In the genomic region with DNA sequence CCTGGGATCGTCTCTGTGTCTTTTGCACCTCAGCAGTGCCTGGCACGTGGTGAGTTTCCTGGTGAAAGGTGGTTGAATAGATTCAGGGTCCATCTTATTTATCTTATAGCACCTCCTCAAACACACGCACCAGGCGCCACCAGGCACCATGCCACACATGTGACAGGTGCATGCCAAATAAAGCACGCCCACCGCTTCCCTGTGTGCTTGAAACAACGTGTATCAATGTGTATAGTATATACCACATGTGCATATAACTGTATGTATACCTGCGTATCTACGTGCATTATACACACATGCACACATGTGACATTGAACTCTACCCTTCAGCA, we compare ENCODE assay signal across 17 cellular contexts. TPM values are rescaled to one million over a fixed set of nuclear protein-coding genes. Genes with fewer than 3 reads are reported as not detected.
A peak's percentile ranks its signal among the peaks of the same experiment; 100 is the strongest.
DNase-seq lines count a peak whose midpoint lies in the region; ATAC-seq, FAIRE-seq and TF ChIP-seq lines count a peak whose summit lies in the region.
"Had no signal": no experiment of that assay in that cellular context is flagged by ENCODE, and none has a peak within 500 bp of the region (broad histone marks: within the 10 kb centered on the region; RNA-seq: fewer than 3 reads in every experiment).

No MANE protein-coding gene starts in this region.

- intact Hi-C loops in psoas muscle (cut with DNase I) (no loop called here), HepG2 (cut with micrococcal nuclease; ENCODE audit: unreplicated experiment) (no loop called here), A673 (cut with micrococcal nuclease; ENCODE audit: unreplicated experiment) (no loop called here)

- no peaks in the 10 kb centered on the region for H3K9me3 ChIP-seq in psoas muscle
- no peaks in the 10 kb centered on the region for H3K9me3 ChIP-seq in HepG2 (ENCODE audit: low read length)
- H3K9me3 ChIP-seq in A673 (ENCODE audit: low read depth, low read length, poor library complexity, severe bottlenecking): no peaks in the 10 kb centered on the region
- H3K9me3 ChIP-seq: BLaER1 treated with 17β-estradiol and CSF1 and Interleukin-3, amounts not matched to agents 10 nM and 100 nM; SJSA1 had no signal

- H3K27ac ChIP-seq in caudate nucleus (ENCODE audit: low read depth, low read length): peak overlapping the region; percentile 68
- H3K27ac ChIP-seq in psoas muscle: peak overlapping the region; percentile 72
- no peak overlapping the region for H3K27ac ChIP-seq in HepG2 (ENCODE audit: extremely low read length, insufficient read depth, low read length)
- H3K27ac ChIP-seq in A673 (ENCODE audit: low read depth, low read length, poor library complexity, severe bottlenecking): no peak overlapping the region
- H3K27ac ChIP-seq: BLaER1 treated with 17β-estradiol and CSF1 and Interleukin-3, amounts not matched to agents 10 nM and 100 nM; SJSA1 had no signal

- CTCF ChIA-PET in HepG2 (lab: Yijun Ruan, JAX; ENCODE audit: low intra/inter-chr PET ratio, low total read pairs): no interaction called here
- CTCF ChIA-PET in A673 (lab: Charles Lee): no interaction called here

- H4K20me1 ChIP-seq in HepG2 (ENCODE audit: insufficient read depth, low read length): no peaks in the 10 kb centered on the region

- BruUV-seq in HepG2 (replicated peaks; lab: Mats Ljungman, UMichigan) (no TSS peak), A673 (replicated peaks; lab: Mats Ljungman, UMichigan) (no TSS peak)

- no peak overlapping the region for H3K9ac ChIP-seq in HepG2 (ENCODE audit: insufficient read depth, low read depth, low read length)
- H3K9ac ChIP-seq: BLaER1 treated with 17β-estradiol and CSF1 and Interleukin-3, amounts not matched to agents 10 nM and 100 nM had no signal

- ATAC-seq in psoas muscle (no peak), HepG2 (no peak)
- ATAC-seq: CD8-positive, alpha-beta T cell had no signal

- TF ChIP-seq EP300 in HepG2 (IDR thresholded peaks at IDR 0.05; ENCODE audit: low read depth in 2 of 2, low read length in 2 of 2) (no peak), HepG2 (CRISPR knock-in tag; IDR thresholded peaks at IDR 0.05; ENCODE audit: borderline replicate concordance) (no peak)

- no peak overlapping the region for H3K4me2 ChIP-seq in HepG2 (ENCODE audit: low read depth, low read length)
- H3K4me2 ChIP-seq: BLaER1 treated with 17β-estradiol and CSF1 and Interleukin-3, amounts not matched to agents 10 nM and 100 nM had no signal

- H3K79me2 ChIP-seq in HepG2 (ENCODE audit: insufficient read depth, low read length): no peaks in the 10 kb centered on the region

- POLR2A ChIA-PET in HepG2 (lab: Yijun Ruan, JAX) (no interaction called here), A673 (lab: Charles Lee; ENCODE audit: low non-redundant PET) (no interaction called here)

- H3K36me3 ChIP-seq in psoas muscle (ENCODE audit: insufficient read depth in 1 of 2, low read depth in 1 of 2) (no peaks in the 10 kb centered on the region), HepG2 (replicated peaks in 1 of 2; ENCODE audit: control insufficient read depth in 1 of 2, insufficient read depth in 2 of 2, low read length in 2 of 2) (no peaks in the 10 kb centered on the region), A673 (ENCODE audit: insufficient read depth, low read length, poor library complexity, severe bottlenecking) (no peaks in the 10 kb centered on the region)
- H3K36me3 ChIP-seq: BLaER1 treated with 17β-estradiol and CSF1 and Interleukin-3, amounts not matched to agents 10 nM and 100 nM had no signal

- H3K4me1 ChIP-seq in psoas muscle (peaks cover 13% of the 10 kb centered on the region), HepG2 (ENCODE audit: insufficient read depth, low read length) (no peaks in the 10 kb centered on the region), A673 (ENCODE audit: insufficient read depth, low read length, poor library complexity, severe bottlenecking) (peaks cover 29% of the 10 kb centered on the region)

- DNase-seq in NCI-H2171 treated with DMSO at 0.1 percent for 48 hours (lab: John Stamatoyannopoulos, UW): peak; percentile 30
- no peak for DNase-seq in NCI-H2171 (lab: John Stamatoyannopoulos, UW)
- peak; percentile 76 for DNase-seq in NCI-H345 (lab: John Stamatoyannopoulos, UW)
- DNase-seq in caudate nucleus (lab: John Stamatoyannopoulos, UW): no peak
- no peak for DNase-seq in psoas muscle
- DNase-seq in HepG2 (ENCODE audit: low spot score): no peak
- DNase-seq in AG20443 (ENCODE audit: low spot score): no peak
- DNase-seq in A673 (ENCODE audit: low spot score): no peak
- DNase-seq: CD8-positive, alpha-beta T cell; H7; HFFc6; Karpas-422; NCI-H1694 treated with DMSO at 0.1 percent for 48 hours had no signal

- no peak for TF ChIP-seq POLR2A in HepG2 (IDR thresholded peaks at IDR 0.05; ENCODE audit: insufficient read depth in 1 of 2, low read depth in 2 of 2, low read length in 2 of 2)

- in situ Hi-C loops in HepG2 (cut with HindIII; ENCODE audit: extremely low pct_ligation_motif_present, low pct_unique_long_range_greater_than_20kb): no loop called here

- FAIRE-seq in HepG2 (lab: Jason Lieb, UNC): no peak
- FAIRE-seq: G401.6 had no signal

- H3K27me3 ChIP-seq in psoas muscle (ENCODE audit: insufficient read depth in 3 of 3, low read length in 2 of 3): no peaks in the 10 kb centered on the region
- no peaks in the 10 kb centered on the region for H3K27me3 ChIP-seq in HepG2 (ENCODE audit: control insufficient read depth in 1 of 2, insufficient read depth in 2 of 2, low read length in 2 of 2)
- no peaks in the 10 kb centered on the region for H3K27me3 ChIP-seq in A673 (replicated peaks; ENCODE audit: insufficient read depth, low read depth, low read length, poor library complexity)
- H3K27me3 ChIP-seq: SJSA1 had no signal

- WGBS in psoas muscle, 3 donors: 53 to 77% (median 59%) methylated on average over 9 of the region's 9 CpGs
- 71% methylated on average over 9 of the region's 9 CpGs for WGBS in HepG2 (ENCODE audit: low lambda C conversion rate)

- H3K4me3 ChIP-seq in psoas muscle: peak overlapping the region; percentile 47
- H3K4me3 ChIP-seq in HepG2 (replicated peaks in 1 of 3; ENCODE audit: insufficient read depth in 1 of 3, low read depth in 2 of 3, low read length in 3 of 3): no peak overlapping the region
- H3K4me3 ChIP-seq in A673 (ENCODE audit: low read depth, low read length, poor library complexity, severe bottlenecking): no peak overlapping the region
- H3K4me3 ChIP-seq: BLaER1 treated with 17β-estradiol and CSF1 and Interleukin-3, amounts not matched to agents 10 nM and 100 nM; SJSA1 had no signal

- no peak for TF ChIP-seq RAD21 in HepG2 (CRISPR knock-in tag; IDR thresholded peaks at IDR 0.05)

- no peak overlapping the region for H2AFZ ChIP-seq in HepG2 (ENCODE audit: low read length)

- TF ChIP-seq CTCF in psoas muscle (IDR thresholded peaks at IDR 0.05) (no peak), HepG2 (CRISPR knock-in tag; IDR thresholded peaks at IDR 0.05) (no peak), A673 (conservative IDR thresholded peaks at IDR 0.05; ENCODE audit: low read depth, low read length) (no peak)

TF ChIP-seq in HepG2, 621 proteins besides CTCF, POLR2A, EP300 and RAD21:
- TF ChIP-seq ZNF33A (CRISPR knock-in tag; IDR thresholded peaks at IDR 0.05; ENCODE audit: borderline replicate concordance): no peak
- no peak for TF ChIP-seq ZNF749 (CRISPR knock-in tag; IDR thresholded peaks at IDR 0.05; ENCODE audit: borderline replicate concordance)
- TF ChIP-seq PHF8 (CRISPR knock-in tag; IDR thresholded peaks at IDR 0.05): no peak
- TF ChIP-seq SETDB1 (CRISPR knock-in tag; IDR thresholded peaks at IDR 0.05; ENCODE audit: borderline replicate concordance): no peak
- TF ChIP-seq RAD51 (IDR thresholded peaks at IDR 0.05; ENCODE audit: borderline replicate concordance): no peak
- no peak for TF ChIP-seq ZSCAN12 (CRISPR knock-in tag; IDR thresholded peaks at IDR 0.05)
- no peak for TF ChIP-seq SMAD9 (CRISPR knock-in tag; IDR thresholded peaks at IDR 0.05)
- TF ChIP-seq ZNF260 (CRISPR knock-in tag; IDR thresholded peaks at IDR 0.05; ENCODE audit: borderline replicate concordance, low read depth): no peak
- TF ChIP-seq IRX3 (CRISPR knock-in tag; IDR thresholded peaks at IDR 0.05; ENCODE audit: borderline replicate concordance, low read depth): no peak
- no peak for TF ChIP-seq JUNB (CRISPR knock-in tag; IDR thresholded peaks at IDR 0.05; ENCODE audit: borderline replicate concordance)

RNA-seq across cellular contexts. Expression of a gene that starts 9.9 kb away (rescaled TPM):
- total RNA-seq in psoas muscle: 10 to 100 TPM in 2 of 4 donors, 1 to 10 TPM in 2; 6.9 to 40.4 (median 11.5) TPM
- polyA plus RNA-seq in psoas muscle: 10 to 100 TPM in 1 of 3 donors, 1 to 10 TPM in 2; 3.1 to 11.2 (median 3.4) TPM
- total RNA-seq in HepG2 (2016; rRNA removed; fragmentation: Illumina TruSeq; extraction: Trizol): 1.3 and 1.7 TPM in 2 replicates
- 2.3 and 2.6 TPM in 2 replicates for total RNA-seq in HepG2 (2016; cell fraction: cytosol; rRNA removed; fragmentation: Illumina TruSeq; extraction: Trizol; ENCODE audit: low read depth)
- 1.7 TPM in 2 replicates for total RNA-seq in HepG2 (2016; cell fraction: insoluble cytoplasmic fraction; rRNA removed; fragmentation: Illumina TruSeq; extraction: Trizol)
- total RNA-seq in HepG2 (2016; cell fraction: membrane; rRNA removed; fragmentation: Illumina TruSeq; extraction: Trizol): 1.5 and 1.9 TPM in 2 replicates
- 1.7 and 2.5 TPM in 2 replicates for total RNA-seq in HepG2 (2016; cell fraction: nucleus; rRNA removed; fragmentation: Illumina TruSeq; extraction: Trizol)
- 0.25 and 0.59 TPM in 2 replicates for polyA plus RNA-seq in HepG2 (2011; rRNA removed)
- 0.18 and 0.24 TPM in 2 replicates for polyA plus RNA-seq in HepG2 (2011; cell fraction: cytosol; rRNA removed)
- 0.43 and 0.68 TPM in 2 replicates for polyA plus RNA-seq in HepG2 (2011; cell fraction: nucleus; rRNA removed)
- polyA plus RNA-seq in HepG2 (2012): 0.44 and 0.72 TPM in 2 replicates
- 1.4 and 2.2 TPM in 2 replicates for polyA plus RNA-seq in HepG2 (2016; cell fraction: cytosol; fragmentation: Illumina TruSeq; extraction: Trizol; ENCODE audit: low read depth)
- 1.0 and 1.2 TPM in 2 replicates for polyA plus RNA-seq in HepG2 (2016; cell fraction: insoluble cytoplasmic fraction; fragmentation: Illumina TruSeq; extraction: Trizol; ENCODE audit: low read depth)
- 1.9 and 2.0 TPM in 2 replicates for polyA plus RNA-seq in HepG2 (2016; cell fraction: membrane; fragmentation: Illumina TruSeq; extraction: Trizol; ENCODE audit: low read depth)
- polyA plus RNA-seq in HepG2 (2016; cell fraction: nucleus; fragmentation: Illumina TruSeq; extraction: Trizol; ENCODE audit: insufficient read depth, low read depth): 1.3 and 1.7 TPM in 2 replicates
- 1.0 and 40.3 TPM in 2 replicates for polyA minus RNA-seq in HepG2 (2011; rRNA and poly(A)+ RNA removed; ENCODE audit: low replicate concordance)
- polyA minus RNA-seq in HepG2 (2011; cell fraction: cytosol; rRNA and poly(A)+ RNA removed): 0.44 and 0.49 TPM in 2 replicates
- polyA minus RNA-seq in HepG2 (2011; cell fraction: nucleus; rRNA and poly(A)+ RNA removed): 0.90 and 1.6 TPM in 2 replicates
- total RNA-seq in A673 (2021): 34.1 and 39.5 TPM in 2 replicates
- total RNA-seq: CD8-positive, alpha-beta T cell had no signal
- polyA plus RNA-seq: IgD-negative memory B cell had no signal

Comparison
In these comparisons a context has a peak if more than half of its experiments do, and no peak if none do; other contexts are left out.
1. DNase-seq: peak in NCI-H2171 treated with DMSO at 0.1 percent for 48 hours (single experiment) and NCI-H345 (single experiment); none in NCI-H2171 (single experiment), caudate nucleus (0 of 61), psoas muscle (0 of 2), HepG2 (single experiment), AG20443 (single experiment) and A673 (single experiment).
2. H3K27ac ChIP-seq: peak in caudate nucleus (single experiment) and psoas muscle (single experiment); none in HepG2 (single experiment) and A673 (single experiment).